ENCODE assay signal across 16 cellular contexts in genomic region chr1:214426420-214426812, GRCh38.
DNase-seq lines count a peak whose midpoint lies in the region; ATAC-seq and TF ChIP-seq lines count a peak whose summit lies in the region.
"Had no signal": no experiment of that assay in that cellular context is flagged by ENCODE, and none has a peak within 500 bp of the region (broad histone marks: within the 10 kb centered on the region; RNA-seq: fewer than 3 reads in every experiment).

No MANE protein-coding gene starts in this region.

- no peak overlapping the region for H3K4me3 ChIP-seq in DND-41 (ENCODE audit: low read depth in 1 of 2, low read length in 2 of 2)
- no peak overlapping the region for H3K4me3 ChIP-seq in naive thymus-derived CD4-positive, alpha-beta T cell (ENCODE audit: low read length)
- H3K4me3 ChIP-seq: mucosa of descending colon, testis had no signal

- H3K27me3 Mint-ChIP-seq in activated CD4-positive, alpha-beta T cell treated with anti-CD3 and anti-CD28 coated beads, Interleukin-2, amount 10 ng/mL, durations not matched to agents 7 days and 5 days: no peaks in the 10 kb centered on the region
- peaks cover 4% of the 10 kb centered on the region for H3K27me3 Mint-ChIP-seq in activated CD4-positive, alpha-beta memory T cell treated with anti-CD3 and anti-CD28 coated beads, Interleukin-2, amount 10 ng/mL, durations not matched to agents 7 days and 5 days
- H3K27me3 Mint-ChIP-seq in naive thymus-derived CD4-positive, alpha-beta T cell: peaks cover 0 to 7% (median 0%) of the 10 kb centered on the region in 5 donors

- no peak overlapping the region for H2AFZ ChIP-seq in DND-41 (ENCODE audit: low read depth, low read length)

- peaks cover 45% of the 10 kb centered on the region for H3K4me1 ChIP-seq in DND-41 (ENCODE audit: insufficient read depth, low read length)
- H3K4me1 ChIP-seq in naive thymus-derived CD4-positive, alpha-beta T cell (ENCODE audit: control insufficient read depth in 2 of 2, insufficient read depth in 2 of 2, low read length in 2 of 2): peaks cover 11 to 18% of the 10 kb centered on the region in 2 donors
- H3K4me1 ChIP-seq: testis had no signal

- intact Hi-C loops in naive thymus-derived CD4-positive, alpha-beta T cell (cut with micrococcal nuclease): loop anchor here (2.0 to 5.0 kb wide), 6 partner anchors 22 to 439 kb away; partner anchors contain the start of genes CENPF (in 2 of the 2), PROX1 (in 1 of the 2) and SMYD2 (in 1 of the 2)
- intact Hi-C loops in left ventricle myocardium superior (cut with micrococcal nuclease): no loop called here

- peaks cover 9% of the 10 kb centered on the region for H3K9me3 Mint-ChIP-seq in activated CD4-positive, alpha-beta T cell treated with anti-CD3 and anti-CD28 coated beads, Interleukin-2, amount 10 ng/mL, durations not matched to agents 7 days and 5 days
- no peaks in the 10 kb centered on the region for H3K9me3 Mint-ChIP-seq in activated CD4-positive, alpha-beta memory T cell treated with anti-CD3 and anti-CD28 coated beads, Interleukin-2, amount 10 ng/mL, durations not matched to agents 7 days and 5 days
- peaks cover 0 to 8% (median 0%) of the 10 kb centered on the region in 11 donors for H3K9me3 Mint-ChIP-seq in naive thymus-derived CD4-positive, alpha-beta T cell

- CTCF ChIA-PET in activated CD4-positive, alpha-beta T cell treated with anti-CD3 and anti-CD28 coated beads, Interleukin-2, amount 10 ng/mL, durations not matched to agents 7 days and 5 days (lab: Charles Lee): no interaction called here
- CTCF ChIA-PET in activated CD4-positive, alpha-beta memory T cell treated with anti-CD3 and anti-CD28 coated beads, Interleukin-2, amount 10 ng/mL, durations not matched to agents 7 days and 5 days (lab: Charles Lee): no interaction called here
- CTCF ChIA-PET in naive thymus-derived CD4-positive, alpha-beta T cell (lab: Charles Lee): no interaction called here

- peak overlapping the region; percentile 70 for H3K27ac Mint-ChIP-seq in activated CD4-positive, alpha-beta T cell treated with anti-CD3 and anti-CD28 coated beads, Interleukin-2, amount 10 ng/mL, durations not matched to agents 7 days and 5 days
- peak overlapping the region; percentile 32 for H3K27ac Mint-ChIP-seq in activated CD4-positive, alpha-beta memory T cell treated with anti-CD3 and anti-CD28 coated beads, Interleukin-2, amount 10 ng/mL, durations not matched to agents 7 days and 5 days
- peak overlapping the region in 7 of 9 donors; percentile 25 to 83 (median 75) for H3K27ac Mint-ChIP-seq in naive thymus-derived CD4-positive, alpha-beta T cell

- POLR2A ChIA-PET in activated CD4-positive, alpha-beta T cell treated with anti-CD3 and anti-CD28 coated beads, Interleukin-2, amount 10 ng/mL, durations not matched to agents 7 days and 5 days (lab: Charles Lee): no interaction called here
- POLR2A ChIA-PET in activated CD4-positive, alpha-beta memory T cell treated with anti-CD3 and anti-CD28 coated beads, Interleukin-2, amount 10 ng/mL, durations not matched to agents 7 days and 5 days (lab: Charles Lee): interaction anchor here (1.9 kb wide), 1 partner anchor 13 kb away, joined by 24 read pairs; no protein-coding TSS in a partner anchor
- POLR2A ChIA-PET in naive thymus-derived CD4-positive, alpha-beta T cell (lab: Charles Lee): no interaction called here

- H3K36me3 Mint-ChIP-seq in activated CD4-positive, alpha-beta T cell treated with anti-CD3 and anti-CD28 coated beads, Interleukin-2, amount 10 ng/mL, durations not matched to agents 7 days and 5 days (ENCODE audit: low read depth): peaks cover 5% of the 10 kb centered on the region
- peaks cover 5% of the 10 kb centered on the region for H3K36me3 Mint-ChIP-seq in activated CD4-positive, alpha-beta memory T cell treated with anti-CD3 and anti-CD28 coated beads, Interleukin-2, amount 10 ng/mL, durations not matched to agents 7 days and 5 days (ENCODE audit: low read depth)
- H3K36me3 Mint-ChIP-seq in naive thymus-derived CD4-positive, alpha-beta T cell: peaks cover 0 to 27% (median 0%) of the 10 kb centered on the region in 5 donors

- H3K9me3 ChIP-seq in DND-41 (ENCODE audit: insufficient read depth, low read length, severe bottlenecking): no peaks in the 10 kb centered on the region
- no peaks in the 10 kb centered on the region for H3K9me3 ChIP-seq in naive thymus-derived CD4-positive, alpha-beta T cell (ENCODE audit: control insufficient read depth in 2 of 3, low read length in 3 of 3)
- H3K9me3 ChIP-seq: mucosa of descending colon, testis had no signal

- peaks cover 34% of the 10 kb centered on the region for H3K4me1 Mint-ChIP-seq in activated CD4-positive, alpha-beta T cell treated with anti-CD3 and anti-CD28 coated beads, Interleukin-2, amount 10 ng/mL, durations not matched to agents 7 days and 5 days
- H3K4me1 Mint-ChIP-seq in activated CD4-positive, alpha-beta memory T cell treated with anti-CD3 and anti-CD28 coated beads, Interleukin-2, amount 10 ng/mL, durations not matched to agents 7 days and 5 days: peaks cover 29% of the 10 kb centered on the region
- peaks cover 18 to 48% (median 34%) of the 10 kb centered on the region in 7 donors for H3K4me1 Mint-ChIP-seq in naive thymus-derived CD4-positive, alpha-beta T cell

- no peaks in the 10 kb centered on the region for H3K79me2 ChIP-seq in DND-41 (ENCODE audit: insufficient read depth, low read length)

- no peaks in the 10 kb centered on the region for H4K20me1 ChIP-seq in DND-41 (ENCODE audit: insufficient read depth, low read length)

- no peak overlapping the region for H3K4me3 Mint-ChIP-seq in activated CD4-positive, alpha-beta T cell treated with anti-CD3 and anti-CD28 coated beads, Interleukin-2, amount 10 ng/mL, durations not matched to agents 7 days and 5 days
- no peak overlapping the region for H3K4me3 Mint-ChIP-seq in activated CD4-positive, alpha-beta memory T cell treated with anti-CD3 and anti-CD28 coated beads, Interleukin-2, amount 10 ng/mL, durations not matched to agents 7 days and 5 days
- peak overlapping the region in 1 of 10 donors; percentile 31 for H3K4me3 Mint-ChIP-seq in naive thymus-derived CD4-positive, alpha-beta T cell
- H3K4me3 Mint-ChIP-seq: activated CD8-positive, alpha-beta memory T cell treated with anti-CD3 and anti-CD28 coated beads, Interleukin-2, amount 10 ng/mL, durations not matched to agents 7 days and 5 days had no signal

- H3K4me2 ChIP-seq in DND-41 (ENCODE audit: insufficient read depth, low read length): no peak overlapping the region

- H3K36me3 ChIP-seq in DND-41 (ENCODE audit: insufficient read depth, low read length): no peaks in the 10 kb centered on the region
- H3K36me3 ChIP-seq in naive thymus-derived CD4-positive, alpha-beta T cell (ENCODE audit: control insufficient read depth in 2 of 3, insufficient read depth in 3 of 3, low read length in 3 of 3): no peaks in the 10 kb centered on the region

- ATAC-seq in DND-41 (ENCODE audit: insufficient read depth, low read depth) (no peak), HG03039 (IDR thresholded peaks at IDR 0.05; ENCODE audit: unreplicated experiment) (no peak), left ventricle myocardium superior (no peak)
- ATAC-seq in naive thymus-derived CD4-positive, alpha-beta T cell: no peak
- ATAC-seq: activated CD8-positive, alpha-beta memory T cell treated with anti-CD3 and anti-CD28 coated beads, Interleukin-2, amount 10 ng/mL, durations not matched to agents 7 days and 5 days; mucosa of descending colon had no signal

- DNase-seq in activated CD4-positive, alpha-beta T cell treated with anti-CD3 and anti-CD28 coated beads, Interleukin-2, amount 10 ng/mL, durations not matched to agents 7 days and 5 days: no peak
- no peak for DNase-seq in activated CD4-positive, alpha-beta T cell treated with anti-CD3 and anti-CD28 coated beads, Interleukin-2, amount 50 U/mL, for 1 hour
- no peak for DNase-seq in DND-41
- DNase-seq in activated CD4-positive, alpha-beta memory T cell treated with anti-CD3 and anti-CD28 coated beads, Interleukin-2, amount 10 ng/mL, durations not matched to agents 7 days and 5 days: no peak
- DNase-seq in naive thymus-derived CD4-positive, alpha-beta T cell: no peak
- DNase-seq in NCI-H524 (lab: John Stamatoyannopoulos, UW): no peak
- no peak for DNase-seq in left ventricle myocardium superior
- DNase-seq: ACHN; activated CD8-positive, alpha-beta memory T cell treated with anti-CD3 and anti-CD28 coated beads, Interleukin-2, amount 10 ng/mL, durations not matched to agents 7 days and 5 days; amniotic stem cell; central memory CD4-positive, alpha-beta T cell; KBM-7; mucosa of descending colon; NCI-H187 treated with DMSO at 0.1 percent for 48 hours; testis had no signal

- peak overlapping the region; percentile 35; the same call in 1 of the 2 replicates for H3K27ac ChIP-seq in DND-41 (ENCODE audit: low read length)
- no peak overlapping the region for H3K27ac ChIP-seq in naive thymus-derived CD4-positive, alpha-beta T cell (ENCODE audit: low read depth, low read length)
- H3K27ac ChIP-seq: testis had no signal

- H3K9ac ChIP-seq in DND-41 (ENCODE audit: low read depth, low read length): no peak overlapping the region

- no peak for TF ChIP-seq CTCF in DND-41 (IDR thresholded peaks at IDR 0.05; ENCODE audit: borderline replicate concordance, extremely low read depth, low read length, poor library complexity, severe bottlenecking)

- no peaks in the 10 kb centered on the region for H3K27me3 ChIP-seq in DND-41 (ENCODE audit: insufficient read depth, low read length, poor library complexity)
- no peaks in the 10 kb centered on the region for H3K27me3 ChIP-seq in naive thymus-derived CD4-positive, alpha-beta T cell (ENCODE audit: control insufficient read depth in 2 of 2, insufficient read depth in 2 of 2, low read length in 2 of 2)
- H3K27me3 ChIP-seq: testis had no signal
